In genomic region chr2:166147883-166148282, GRCh38 we compare ENCODE assay signal across 1 cellular context.
TF ChIP-seq lines count a peak whose summit lies in the region.

No MANE protein-coding gene starts in this region.

TF ChIP-seq in HepG2, 621 proteins besides CTCF, POLR2A, EP300 and RAD21 (continued from another document and continues in another):
- TF ChIP-seq, protein P1, sequence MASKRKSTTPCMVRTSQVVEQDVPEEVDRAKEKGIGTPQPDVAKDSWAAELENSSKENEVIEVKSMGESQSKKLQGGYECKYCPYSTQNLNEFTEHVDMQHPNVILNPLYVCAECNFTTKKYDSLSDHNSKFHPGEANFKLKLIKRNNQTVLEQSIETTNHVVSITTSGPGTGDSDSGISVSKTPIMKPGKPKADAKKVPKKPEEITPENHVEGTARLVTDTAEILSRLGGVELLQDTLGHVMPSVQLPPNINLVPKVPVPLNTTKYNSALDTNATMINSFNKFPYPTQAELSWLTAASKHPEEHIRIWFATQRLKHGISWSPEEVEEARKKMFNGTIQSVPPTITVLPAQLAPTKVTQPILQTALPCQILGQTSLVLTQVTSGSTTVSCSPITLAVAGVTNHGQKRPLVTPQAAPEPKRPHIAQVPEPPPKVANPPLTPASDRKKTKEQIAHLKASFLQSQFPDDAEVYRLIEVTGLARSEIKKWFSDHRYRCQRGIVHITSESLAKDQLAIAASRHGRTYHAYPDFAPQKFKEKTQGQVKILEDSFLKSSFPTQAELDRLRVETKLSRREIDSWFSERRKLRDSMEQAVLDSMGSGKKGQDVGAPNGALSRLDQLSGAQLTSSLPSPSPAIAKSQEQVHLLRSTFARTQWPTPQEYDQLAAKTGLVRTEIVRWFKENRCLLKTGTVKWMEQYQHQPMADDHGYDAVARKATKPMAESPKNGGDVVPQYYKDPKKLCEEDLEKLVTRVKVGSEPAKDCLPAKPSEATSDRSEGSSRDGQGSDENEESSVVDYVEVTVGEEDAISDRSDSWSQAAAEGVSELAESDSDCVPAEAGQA (IDR thresholded peaks at IDR 0.05; ENCODE audit: low read depth), result no peak
- TF ChIP-seq, protein P1 (CRISPR knock-in tag; IDR thresholded peaks at IDR 0.05; ENCODE audit: borderline replicate concordance), result no peak
- peak; percentile 59 to 96 for TF ChIP-seq REST (IDR thresholded peaks at IDR 0.05; ENCODE audit: borderline replicate concordance in 1 of 2, low read depth in 1 of 2, low read length in 2 of 2)
- TF ChIP-seq RORA (CRISPR knock-in tag; IDR thresholded peaks at IDR 0.05), result no peak
- TF ChIP-seq ATF1 (CRISPR knock-in tag; IDR thresholded peaks at IDR 0.05), result 0 out of 2 replicates have a peak, but pooled peaks have one; percentile 40
- no peak for TF ChIP-seq SUZ12 (IDR thresholded peaks at IDR 0.05; ENCODE audit: low read depth, low read length)
- TF ChIP-seq RARA (CRISPR knock-in tag; IDR thresholded peaks at IDR 0.05), result peak; percentile 49; the same call in 1 of the 2 replicates
- no peak for TF ChIP-seq SOX6 (IDR thresholded peaks at IDR 0.05)
- TF ChIP-seq SOX6 (CRISPR knock-in tag; IDR thresholded peaks at IDR 0.05), result no peak
- no peak; the same call in 1 of the 2 replicates for TF ChIP-seq IKZF5 (CRISPR knock-in tag; IDR thresholded peaks at IDR 0.05)
- TF ChIP-seq, protein P2, sequence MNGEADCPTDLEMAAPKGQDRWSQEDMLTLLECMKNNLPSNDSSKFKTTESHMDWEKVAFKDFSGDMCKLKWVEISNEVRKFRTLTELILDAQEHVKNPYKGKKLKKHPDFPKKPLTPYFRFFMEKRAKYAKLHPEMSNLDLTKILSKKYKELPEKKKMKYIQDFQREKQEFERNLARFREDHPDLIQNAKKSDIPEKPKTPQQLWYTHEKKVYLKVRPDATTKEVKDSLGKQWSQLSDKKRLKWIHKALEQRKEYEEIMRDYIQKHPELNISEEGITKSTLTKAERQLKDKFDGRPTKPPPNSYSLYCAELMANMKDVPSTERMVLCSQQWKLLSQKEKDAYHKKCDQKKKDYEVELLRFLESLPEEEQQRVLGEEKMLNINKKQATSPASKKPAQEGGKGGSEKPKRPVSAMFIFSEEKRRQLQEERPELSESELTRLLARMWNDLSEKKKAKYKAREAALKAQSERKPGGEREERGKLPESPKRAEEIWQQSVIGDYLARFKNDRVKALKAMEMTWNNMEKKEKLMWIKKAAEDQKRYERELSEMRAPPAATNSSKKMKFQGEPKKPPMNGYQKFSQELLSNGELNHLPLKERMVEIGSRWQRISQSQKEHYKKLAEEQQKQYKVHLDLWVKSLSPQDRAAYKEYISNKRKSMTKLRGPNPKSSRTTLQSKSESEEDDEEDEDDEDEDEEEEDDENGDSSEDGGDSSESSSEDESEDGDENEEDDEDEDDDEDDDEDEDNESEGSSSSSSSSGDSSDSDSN (CRISPR knock-in tag; IDR thresholded peaks at IDR 0.05), result no peak
- TF ChIP-seq MEIS1 (CRISPR knock-in tag; IDR thresholded peaks at IDR 0.05; ENCODE audit: borderline replicate concordance), result peak; percentile 28; the same call in 1 of the 2 replicates
- TF ChIP-seq POGZ (CRISPR knock-in tag; IDR thresholded peaks at IDR 0.05), result peak; percentile 67
- TF ChIP-seq ZBTB1 (CRISPR knock-in tag; IDR thresholded peaks at IDR 0.05; ENCODE audit: borderline replicate concordance), result no peak
- TF ChIP-seq ZNF776 (CRISPR knock-in tag; IDR thresholded peaks at IDR 0.05), result no peak
- TF ChIP-seq NR2F1 (CRISPR knock-in tag; IDR thresholded peaks at IDR 0.05), result no peak
- TF ChIP-seq BRCA1 (CRISPR knock-in tag; IDR thresholded peaks at IDR 0.05), result no peak
- 0 out of 2 replicates have a peak, but pooled peaks have one; percentile 26 for TF ChIP-seq ZNF337 (CRISPR knock-in tag; IDR thresholded peaks at IDR 0.05; ENCODE audit: borderline replicate concordance, low read depth)
- TF ChIP-seq NCOA2 (CRISPR knock-in tag; IDR thresholded peaks at IDR 0.05), result peak; percentile 32; the same call in 1 of the 2 replicates
- peak; percentile 62; the same call in 1 of the 2 replicates for TF ChIP-seq ZNF331 (CRISPR knock-in tag; IDR thresholded peaks at IDR 0.05)
- TF ChIP-seq, protein P3, sequence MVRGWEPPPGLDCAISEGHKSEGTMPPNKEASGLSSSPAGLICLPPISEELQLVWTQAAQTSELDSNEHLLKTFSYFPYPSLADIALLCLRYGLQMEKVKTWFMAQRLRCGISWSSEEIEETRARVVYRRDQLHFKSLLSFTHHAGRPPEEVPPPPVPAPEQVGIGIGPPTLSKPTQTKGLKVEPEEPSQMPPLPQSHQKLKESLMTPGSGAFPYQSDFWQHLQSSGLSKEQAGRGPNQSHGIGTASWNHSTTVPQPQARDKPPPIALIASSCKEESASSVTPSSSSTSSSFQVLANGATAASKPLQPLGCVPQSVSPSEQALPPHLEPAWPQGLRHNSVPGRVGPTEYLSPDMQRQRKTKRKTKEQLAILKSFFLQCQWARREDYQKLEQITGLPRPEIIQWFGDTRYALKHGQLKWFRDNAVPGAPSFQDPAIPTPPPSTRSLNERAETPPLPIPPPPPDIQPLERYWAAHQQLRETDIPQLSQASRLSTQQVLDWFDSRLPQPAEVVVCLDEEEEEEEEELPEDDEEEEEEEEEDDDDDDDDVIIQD (CRISPR knock-in tag; IDR thresholded peaks at IDR 0.05; ENCODE audit: low read depth), result peak; percentile 82; the same call in 1 of the 2 replicates
- TF ChIP-seq ZNF569 (CRISPR knock-in tag; IDR thresholded peaks at IDR 0.05; ENCODE audit: borderline replicate concordance), result no peak
- no peak for TF ChIP-seq RBFOX2 (IDR thresholded peaks at IDR 0.05; ENCODE audit: low read depth, low read length)
- TF ChIP-seq HNRNPLL (IDR thresholded peaks at IDR 0.05; ENCODE audit: low read depth, low read length, poor library complexity, severe bottlenecking), result no peak
- no peak for TF ChIP-seq ATRX (CRISPR knock-in tag; IDR thresholded peaks at IDR 0.05; ENCODE audit: borderline replicate concordance)
- TF ChIP-seq WIZ (CRISPR knock-in tag; IDR thresholded peaks at IDR 0.05), result peak; percentile 83; the same call in 1 of the 2 replicates
- TF ChIP-seq MAFF (IDR thresholded peaks at IDR 0.05; ENCODE audit: low read depth, low read length), result no peak
- no peak for TF ChIP-seq TFDP1 (CRISPR knock-in tag; IDR thresholded peaks at IDR 0.05; ENCODE audit: borderline replicate concordance)
- TF ChIP-seq CHCHD3 (CRISPR knock-in tag; IDR thresholded peaks at IDR 0.05), result no peak
- peak; percentile 65; the same call in 1 of the 2 replicates for TF ChIP-seq ZNF644 (CRISPR knock-in tag; IDR thresholded peaks at IDR 0.05; ENCODE audit: low read depth)
- TF ChIP-seq, protein P4, sequence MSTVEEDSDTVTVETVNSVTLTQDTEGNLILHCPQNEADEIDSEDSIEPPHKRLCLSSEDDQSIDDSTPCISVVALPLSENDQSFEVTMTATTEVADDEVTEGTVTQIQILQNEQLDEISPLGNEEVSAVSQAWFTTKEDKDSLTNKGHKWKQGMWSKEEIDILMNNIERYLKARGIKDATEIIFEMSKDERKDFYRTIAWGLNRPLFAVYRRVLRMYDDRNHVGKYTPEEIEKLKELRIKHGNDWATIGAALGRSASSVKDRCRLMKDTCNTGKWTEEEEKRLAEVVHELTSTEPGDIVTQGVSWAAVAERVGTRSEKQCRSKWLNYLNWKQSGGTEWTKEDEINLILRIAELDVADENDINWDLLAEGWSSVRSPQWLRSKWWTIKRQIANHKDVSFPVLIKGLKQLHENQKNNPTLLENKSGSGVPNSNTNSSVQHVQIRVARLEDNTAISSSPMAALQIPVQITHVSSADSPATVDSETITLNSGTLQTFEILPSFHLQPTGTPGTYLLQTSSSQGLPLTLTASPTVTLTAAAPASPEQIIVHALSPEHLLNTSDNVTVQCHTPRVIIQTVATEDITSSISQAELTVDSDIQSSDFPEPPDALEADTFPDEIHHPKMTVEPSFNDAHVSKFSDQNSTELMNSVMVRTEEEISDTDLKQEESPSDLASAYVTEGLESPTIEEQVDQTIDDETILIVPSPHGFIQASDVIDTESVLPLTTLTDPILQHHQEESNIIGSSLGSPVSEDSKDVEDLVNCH (CRISPR knock-in tag; IDR thresholded peaks at IDR 0.05), result no peak
- TF ChIP-seq ESRRA (CRISPR knock-in tag; IDR thresholded peaks at IDR 0.05; ENCODE audit: low read depth), result no peak
- no peak for TF ChIP-seq ZBTB8A (CRISPR knock-in tag; IDR thresholded peaks at IDR 0.05; ENCODE audit: borderline replicate concordance, low read depth)
- TF ChIP-seq AGO1 (IDR thresholded peaks at IDR 0.05; ENCODE audit: low read depth, low read length, poor library complexity, severe bottlenecking), result no peak
- TF ChIP-seq, protein P5, sequence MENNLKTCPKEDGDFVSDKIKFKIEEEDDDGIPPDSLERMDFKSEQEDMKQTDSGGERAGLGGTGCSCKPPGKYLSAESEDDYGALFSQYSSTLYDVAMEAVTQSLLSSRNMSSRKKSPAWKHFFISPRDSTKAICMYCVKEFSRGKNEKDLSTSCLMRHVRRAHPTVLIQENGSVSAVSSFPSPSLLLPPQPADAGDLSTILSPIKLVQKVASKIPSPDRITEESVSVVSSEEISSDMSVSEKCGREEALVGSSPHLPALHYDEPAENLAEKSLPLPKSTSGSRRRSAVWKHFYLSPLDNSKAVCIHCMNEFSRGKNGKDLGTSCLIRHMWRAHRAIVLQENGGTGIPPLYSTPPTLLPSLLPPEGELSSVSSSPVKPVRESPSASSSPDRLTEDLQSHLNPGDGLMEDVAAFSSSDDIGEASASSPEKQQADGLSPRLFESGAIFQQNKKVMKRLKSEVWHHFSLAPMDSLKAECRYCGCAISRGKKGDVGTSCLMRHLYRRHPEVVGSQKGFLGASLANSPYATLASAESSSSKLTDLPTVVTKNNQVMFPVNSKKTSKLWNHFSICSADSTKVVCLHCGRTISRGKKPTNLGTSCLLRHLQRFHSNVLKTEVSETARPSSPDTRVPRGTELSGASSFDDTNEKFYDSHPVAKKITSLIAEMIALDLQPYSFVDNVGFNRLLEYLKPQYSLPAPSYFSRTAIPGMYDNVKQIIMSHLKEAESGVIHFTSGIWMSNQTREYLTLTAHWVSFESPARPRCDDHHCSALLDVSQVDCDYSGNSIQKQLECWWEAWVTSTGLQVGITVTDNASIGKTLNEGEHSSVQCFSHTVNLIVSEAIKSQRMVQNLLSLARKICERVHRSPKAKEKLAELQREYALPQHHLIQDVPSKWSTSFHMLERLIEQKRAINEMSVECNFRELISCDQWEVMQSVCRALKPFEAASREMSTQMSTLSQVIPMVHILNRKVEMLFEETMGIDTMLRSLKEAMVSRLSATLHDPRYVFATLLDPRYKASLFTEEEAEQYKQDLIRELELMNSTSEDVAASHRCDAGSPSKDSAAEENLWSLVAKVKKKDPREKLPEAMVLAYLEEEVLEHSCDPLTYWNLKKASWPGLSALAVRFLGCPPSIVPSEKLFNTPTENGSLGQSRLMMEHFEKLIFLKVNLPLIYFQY (CRISPR knock-in tag; IDR thresholded peaks at IDR 0.05; ENCODE audit: borderline replicate concordance), result no peak
- TF ChIP-seq RBM39 (IDR thresholded peaks at IDR 0.05; ENCODE audit: low read depth, low read length, poor library complexity, severe bottlenecking), result no peak
- TF ChIP-seq MIER3 (CRISPR knock-in tag; IDR thresholded peaks at IDR 0.05; ENCODE audit: borderline replicate concordance), result peak; percentile 65; the same call in 1 of the 2 replicates
- peak; percentile 65; the same call in 1 of the 2 replicates for TF ChIP-seq SAP130 (CRISPR knock-in tag; IDR thresholded peaks at IDR 0.05; ENCODE audit: low read depth)
